In the genomic region with DNA sequence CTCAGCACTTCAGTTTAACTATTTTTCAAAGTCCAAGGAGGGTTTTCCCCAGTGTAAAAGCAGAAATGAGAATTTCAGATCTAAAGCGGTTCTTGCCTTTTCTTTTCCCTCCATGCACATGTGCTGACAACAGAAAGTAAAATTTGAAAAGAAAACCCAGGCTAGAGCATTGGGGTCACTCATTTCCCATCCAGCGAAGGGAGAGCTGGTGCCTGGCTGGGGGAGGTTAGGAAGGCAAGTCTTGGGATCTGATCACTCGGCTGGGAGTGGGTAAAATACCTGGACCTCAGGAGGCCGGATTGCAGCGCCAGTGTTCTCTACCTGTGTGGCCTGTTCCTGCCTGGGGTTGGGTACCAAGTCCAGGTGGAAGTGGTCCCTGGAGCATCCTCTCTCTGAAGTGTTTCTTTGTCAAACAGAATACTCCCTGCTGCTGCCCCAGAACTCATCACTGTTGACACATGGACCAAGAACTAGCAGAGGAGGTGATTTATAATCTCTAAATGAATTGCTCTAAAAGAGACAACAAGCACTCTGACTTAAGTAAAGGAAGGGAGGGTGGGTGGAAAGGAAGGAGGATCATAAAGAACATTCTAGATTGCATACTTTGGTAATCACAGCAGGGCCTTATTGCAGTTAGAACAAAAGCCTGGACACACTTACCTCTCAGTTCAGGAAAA, we compare ENCODE assay signal across 12 cellular contexts.
DNase-seq lines count a peak whose midpoint lies in the region; ATAC-seq and TF ChIP-seq lines count a peak whose summit lies in the region.
"Had no signal": no experiment of that assay in that cellular context is flagged by ENCODE, and none has a peak within 500 bp of the region (broad histone marks: within the 10 kb centered on the region; RNA-seq: fewer than 3 reads in every experiment).

No MANE protein-coding gene starts in this region.

- no peaks in the 10 kb centered on the region for H3K27me3 ChIP-seq in MG63
- H3K27me3 ChIP-seq in aorta (ENCODE audit: control insufficient read depth in 1 of 2, insufficient read depth in 2 of 2, low read length in 1 of 2) = no peaks in the 10 kb centered on the region

- no peak overlapping the region for H3K27ac ChIP-seq in aorta (ENCODE audit: low read depth in 1 of 2, low read length in 2 of 2)
- H3K27ac ChIP-seq: GM23248 had no signal

- peaks cover 12% of the 10 kb centered on the region for H3K36me3 Mint-ChIP-seq in T-helper 2 cell treated with Interferon-gamma antibody and Interleukin-4, amounts not matched to agents 5 μg/mL and 100 μg/mL, for 36 hours (ENCODE audit: low read depth)
- H3K36me3 Mint-ChIP-seq in neural crest cell (ENCODE audit: low read depth) = peaks cover under 1% of the 10 kb centered on the region

- intact Hi-C loops in posterior vena cava (cut with DNase I) (loop anchor here (10.0 kb wide), 2 partner anchors 97 to 107 kb away; no protein-coding TSS in a partner anchor), aorta (cut with DNase I) (no loop called here)

- no peak for TF ChIP-seq CTCF in neural crest cell (conservative IDR thresholded peaks at IDR 0.05)

- no peaks in the 10 kb centered on the region for H3K27me3 Mint-ChIP-seq in T-helper 2 cell treated with Interferon-gamma antibody and Interleukin-4, amounts not matched to agents 5 μg/mL and 100 μg/mL, for 36 hours (ENCODE audit: low read depth)
- no peaks in the 10 kb centered on the region for H3K27me3 Mint-ChIP-seq in neural crest cell (ENCODE audit: low read depth)
- H3K27me3 Mint-ChIP-seq: naive thymus-derived CD8-positive, alpha-beta T cell had no signal

- ATAC-seq in GM21717 (IDR thresholded peaks at IDR 0.05; ENCODE audit: unreplicated experiment) (peak; percentile 87), HG03442 (IDR thresholded peaks at IDR 0.05; ENCODE audit: unreplicated experiment) (peak; percentile 78), aorta (ENCODE audit: low FRiP score) (no peak)
- ATAC-seq: esophagus mucosa; naive thymus-derived CD8-positive, alpha-beta T cell had no signal

- H3K4me1 Mint-ChIP-seq in T-helper 2 cell treated with Interferon-gamma antibody and Interleukin-4, amounts not matched to agents 5 μg/mL and 100 μg/mL, for 36 hours (ENCODE audit: low read depth) = peaks cover 27% of the 10 kb centered on the region
- peaks cover 7% of the 10 kb centered on the region for H3K4me1 Mint-ChIP-seq in neural crest cell

- H3K4me3 ChIP-seq in MG63 = no peak overlapping the region
- no peak overlapping the region for H3K4me3 ChIP-seq in aorta (ENCODE audit: low read length in 2 of 2)
- H3K4me3 ChIP-seq: GM23248 had no signal

- H3K36me3 ChIP-seq in MG63 (peaks cover 27% of the 10 kb centered on the region), aorta (ENCODE audit: control insufficient read depth in 1 of 2, insufficient read depth in 2 of 2, low read length in 1 of 2) (no peaks in the 10 kb centered on the region)

- 94 to 98% methylated on average over 5 of the region's 5 CpGs for WGBS in aorta, 2 donors

- H3K9me3 ChIP-seq in MG63 = no peaks in the 10 kb centered on the region
- H3K9me3 ChIP-seq in aorta (ENCODE audit: control insufficient read depth, low read length) = no peaks in the 10 kb centered on the region

- peak overlapping the region; percentile 37 for H3K27ac Mint-ChIP-seq in T-helper 2 cell treated with Interferon-gamma antibody and Interleukin-4, amounts not matched to agents 5 μg/mL and 100 μg/mL, for 36 hours
- peak overlapping the region; percentile 80 for H3K27ac Mint-ChIP-seq in neural crest cell (ENCODE audit: unreplicated experiment)

- H3K4me3 Mint-ChIP-seq in T-helper 2 cell treated with Interferon-gamma antibody and Interleukin-4, amounts not matched to agents 5 μg/mL and 100 μg/mL, for 36 hours = no peak overlapping the region
- H3K4me3 Mint-ChIP-seq in neural crest cell = no peak overlapping the region
- H3K4me3 Mint-ChIP-seq: naive thymus-derived CD8-positive, alpha-beta T cell had no signal

- no peaks in the 10 kb centered on the region for H3K9me3 Mint-ChIP-seq in T-helper 2 cell treated with Interferon-gamma antibody and Interleukin-4, amounts not matched to agents 5 μg/mL and 100 μg/mL, for 36 hours
- no peaks in the 10 kb centered on the region for H3K9me3 Mint-ChIP-seq in neural crest cell
- H3K9me3 Mint-ChIP-seq: naive thymus-derived CD8-positive, alpha-beta T cell had no signal

- no peak for DNase-seq in T-helper 2 cell treated with Interferon-gamma antibody and Interleukin-4, amounts not matched to agents 5 μg/mL and 100 μg/mL, for 36 hours (ENCODE audit: low spot score)
- DNase-seq in T-helper 2 cell = no peak
- no peak for DNase-seq in neural crest cell (ENCODE audit: low read depth, low spot score)
- no peak for DNase-seq in MG63
- DNase-seq in posterior vena cava (ENCODE audit: low spot score) = no peak
- DNase-seq in aorta = no peak
- DNase-seq: GM23248; naive thymus-derived CD8-positive, alpha-beta T cell; NCI-H2171 had no signal

- H3K4me1 ChIP-seq in aorta (ENCODE audit: control insufficient read depth in 1 of 2, insufficient read depth in 2 of 2, low read length in 2 of 2) = no peaks in the 10 kb centered on the region

Comparison
In these comparisons a context has a peak if more than half of its experiments do, and no peak if none do; other contexts are left out.
1. intact Hi-C loops: an anchor here in posterior vena cava (10.0 kb wide); none called in aorta.